ENCODE assay signal across 8 cellular contexts in the genomic region with DNA sequence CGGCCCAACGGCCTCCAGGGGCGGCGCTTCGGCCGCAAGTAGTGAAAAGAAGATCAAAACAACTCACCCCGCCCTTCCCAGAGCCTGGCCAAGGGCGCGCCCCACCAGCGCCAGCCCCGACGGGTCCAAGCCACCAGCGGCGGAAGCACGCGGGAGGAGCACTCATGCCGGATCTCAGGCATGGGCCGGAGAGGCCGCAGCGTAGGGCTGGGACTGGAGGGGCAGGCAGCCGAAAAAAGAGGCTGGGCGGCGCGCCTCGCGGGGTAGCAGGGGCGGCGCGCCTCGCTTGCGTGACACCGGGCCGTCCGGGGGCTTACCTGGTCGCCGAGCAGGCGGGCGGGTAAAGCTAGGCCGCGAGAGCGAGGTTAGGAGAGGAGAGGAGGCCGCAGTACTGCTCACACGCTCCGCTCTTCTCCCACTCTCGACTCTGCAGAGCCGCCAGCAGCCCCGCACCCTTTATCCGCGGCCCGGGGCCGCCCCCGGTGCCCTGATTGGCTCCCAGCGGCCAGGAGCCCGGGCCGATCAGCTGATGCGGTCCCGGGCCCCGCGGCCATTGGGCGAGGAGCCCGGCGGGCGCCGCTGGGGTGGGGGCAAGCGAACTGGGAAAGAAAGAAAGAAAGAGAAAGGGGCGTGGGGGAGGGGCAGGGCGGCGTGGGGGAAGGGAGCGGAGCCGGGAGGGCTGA. TPM values are rescaled to one million over a fixed set of nuclear protein-coding genes. Genes with fewer than 3 reads are reported as not detected.
DNase-seq lines count a peak whose midpoint lies in the region; ATAC-seq and TF ChIP-seq lines count a peak whose summit lies in the region.

A gene (minus strand): TSS at position 429 of the 683 bp plus-strand sequence. CDS start 3,053 bp downstream, outside the sequence.

- H3K27ac ChIP-seq in trophoblast cell (ENCODE audit: low read depth, low read length), result peak within 1 kb of the TSS; percentile 77

- intact Hi-C loops in cardiac septum (cut with DNase I), result loop anchor here (2.0 to 5.0 kb wide), 2 partner anchors 29 to 89 kb away; no protein-coding TSS in a partner anchor

- peak within 1 kb of the TSS; percentile 97 for H3K9ac ChIP-seq in adipocyte (ENCODE audit: low read length)
- peak within 1 kb of the TSS; percentile 97 for H3K9ac ChIP-seq in trophoblast cell (ENCODE audit: low read length)

- peak within 1 kb of the TSS; percentile 92 for H2AFZ ChIP-seq in trophoblast cell (ENCODE audit: insufficient read depth, low read length, poor library complexity)

- H3K4me1 ChIP-seq in adipocyte (ENCODE audit: control insufficient read depth, insufficient read depth, low read length), result peaks cover 43% of the 10 kb centered on the region
- H3K4me1 ChIP-seq in trophoblast cell (ENCODE audit: control insufficient read depth in 1 of 2, insufficient read depth in 2 of 2, low read length in 2 of 2), result peaks cover 0 to 7% of the 10 kb centered on the region in 2 experiments

- CTCF ChIA-PET in GM10248 (lab: Yijun Ruan, JAX), result interaction anchor here (1.1 to 6.9 kb wide), 6 partner anchors 11 to 307 kb away, joined by 3 to 245 read pairs (median 6); no protein-coding TSS in a partner anchor

- H4K12ac ChIP-seq in trophoblast cell (ENCODE audit: low read depth, low read length), result peak within 1 kb of the TSS; percentile 89

- peaks cover 35% of the 10 kb centered on the region for H3K36me3 Mint-ChIP-seq in type B pancreatic cell

- no peaks in the 10 kb centered on the region for H3K9me3 ChIP-seq in adipocyte (ENCODE audit: control insufficient read depth, low read length)
- H3K9me3 ChIP-seq in trophoblast cell (ENCODE audit: insufficient read depth, low read depth, low read length), result no peaks in the 10 kb centered on the region

- no peaks in the 10 kb centered on the region for H3K9me3 Mint-ChIP-seq in type B pancreatic cell

- H3K4me2 ChIP-seq in trophoblast cell (ENCODE audit: low read length), result peak within 1 kb of the TSS; percentile 81

- POLR2A ChIA-PET in GM10248 (lab: Yijun Ruan, JAX), result interaction anchor here (0.6 to 1.1 kb wide), 5 partner anchors 9 to 80 kb away, joined by 3 to 10 read pairs (median 5); a partner anchor contains a TSS

- H4K91ac ChIP-seq in trophoblast cell (ENCODE audit: low read depth, low read length), result peak within 1 kb of the TSS; percentile 98

- H3K27me3 ChIP-seq in adipocyte (replicated peaks; ENCODE audit: control insufficient read depth, insufficient read depth, low read length) (no peaks in the 10 kb centered on the region), trophoblast cell (ENCODE audit: insufficient read depth, low read length) (no peaks in the 10 kb centered on the region)

- peak within 1 kb of the TSS; percentile 39 for H2BK12ac ChIP-seq in trophoblast cell (ENCODE audit: low read length)

- peak within 1 kb of the TSS; percentile 94 for H2BK5ac ChIP-seq in trophoblast cell (ENCODE audit: low read depth, low read length, poor library complexity)

- peak; percentile 76 for ATAC-seq in HG02588 (IDR thresholded peaks at IDR 0.05; ENCODE audit: unreplicated experiment)

- WGBS in trophoblast cell (ENCODE audit: extremely low coverage, insufficient coverage, insufficient read length), result no CpG with 5 or more reads among the region's 70 CpGs

- H2BK120ac ChIP-seq in trophoblast cell (ENCODE audit: insufficient read depth, low read length, poor library complexity), result peak within 1 kb of the TSS; percentile 93

- H3K27me3 Mint-ChIP-seq in type B pancreatic cell, result no peaks in the 10 kb centered on the region

- H3K79me2 ChIP-seq in trophoblast cell (ENCODE audit: control insufficient read depth, insufficient read depth, low read length, poor library complexity), result peaks cover 24% of the 10 kb centered on the region

- H3K4ac ChIP-seq in trophoblast cell (ENCODE audit: low read depth, low read length), result peak within 1 kb of the TSS; percentile 98

- peaks cover 12% of the 10 kb centered on the region for H3K79me1 ChIP-seq in trophoblast cell (ENCODE audit: low read length)

- H3K27ac Mint-ChIP-seq in type B pancreatic cell, result peak within 1 kb of the TSS; percentile 94

- H3K4me3 ChIP-seq in adipocyte (ENCODE audit: low read length) (peak within 1 kb of the TSS; percentile 87), trophoblast cell (ENCODE audit: low read depth, low read length) (peak within 1 kb of the TSS; percentile 96)

- peak within 1 kb of the TSS; percentile 81 for H3K18ac ChIP-seq in trophoblast cell (ENCODE audit: low read length)

- H3K23ac ChIP-seq in trophoblast cell (ENCODE audit: low read length), result no peak within 1 kb of the TSS

- peaks cover 37% of the 10 kb centered on the region for H3K4me1 Mint-ChIP-seq in type B pancreatic cell (ENCODE audit: unreplicated experiment)

- peak within 1 kb of the TSS; percentile 98 for H4K8ac ChIP-seq in trophoblast cell (ENCODE audit: low read depth, low read length)

- peaks cover 29% of the 10 kb centered on the region for H3K36me3 ChIP-seq in adipocyte (ENCODE audit: control insufficient read depth, insufficient read depth, low read length, severe bottlenecking)
- peaks cover 8 to 17% of the 10 kb centered on the region in 2 experiments for H3K36me3 ChIP-seq in trophoblast cell (ENCODE audit: control insufficient read depth in 1 of 2, insufficient read depth in 2 of 2, low read length in 2 of 2)

- H3K14ac ChIP-seq in trophoblast cell (ENCODE audit: low read length), result peak within 1 kb of the TSS; percentile 87

- peak; percentile 91 for DNase-seq in GM10248 (ENCODE audit: extremely low spot score)
- peak; percentile 96 for DNase-seq in NCI-H1048 (lab: John Stamatoyannopoulos, UW)
- DNase-seq in SKM-1 (lab: John Stamatoyannopoulos, UW; ENCODE audit: unreplicated experiment), result peak; percentile 90
- peak; percentile 98 for DNase-seq in adipocyte (ENCODE audit: low read depth)
- peak; percentile 96 for DNase-seq in cardiac septum (ENCODE audit: low spot score)
- peak; percentile 88 to 94 for DNase-seq in trophoblast cell
- DNase-seq in type B pancreatic cell (ENCODE audit: extremely low spot score, unreplicated experiment), result peak; percentile 97

- H2AK5ac ChIP-seq in trophoblast cell (ENCODE audit: low read length), result peak within 1 kb of the TSS; percentile 75

- peak within 1 kb of the TSS; percentile 99 for H3K4me3 Mint-ChIP-seq in type B pancreatic cell

- no peak for TF ChIP-seq CTCF in GM10248 (IDR thresholded peaks at IDR 0.05; ENCODE audit: control extremely low read depth, extremely low read depth, low read depth, missing control alignments)
- peak; percentile 32 for TF ChIP-seq CTCF in type B pancreatic cell (conservative IDR thresholded peaks at IDR 0.05)

RNA-seq across cellular contexts. Expression of the gene that starts here (rescaled TPM):
- total RNA-seq in cardiac septum, result 231 TPM
- 122 and 127 TPM in 2 replicates for polyA plus RNA-seq in trophoblast cell (2013)
- 476 and 545 TPM in 2 replicates for total RNA-seq in type B pancreatic cell (ENCODE audit: low replicate concordance)

Comparison
In these comparisons a context has a peak if more than half of its experiments do, and no peak if none do; other contexts are left out.
1. Peak in every context shown above with its lines: DNase-seq, ATAC-seq, H3K4me3 ChIP-seq and H3K27ac ChIP-seq.